In genomic region chr9:114376586-114376985, GRCh38 we compare ENCODE assay signal across 18 cellular contexts. TPM values are rescaled to one million over a fixed set of nuclear protein-coding genes. Genes with fewer than 3 reads are reported as not detected.
A peak's percentile ranks its signal among the peaks of the same experiment; 100 is the strongest.
DNase-seq lines count a peak whose midpoint lies in the region; ATAC-seq, FAIRE-seq and TF ChIP-seq lines count a peak whose summit lies in the region.
"Had no signal": no experiment of that assay in that cellular context is flagged by ENCODE, and none has a peak within 500 bp of the region (broad histone marks: within the 10 kb centered on the region; RNA-seq: fewer than 3 reads in every experiment).

No MANE protein-coding gene starts in this region.

- no peaks in the 10 kb centered on the region for H3K27me3 ChIP-seq in OCI-LY1 (ENCODE audit: insufficient read depth, low read length)
- H3K27me3 ChIP-seq in K562 (ENCODE audit: control insufficient read depth in 2 of 2, insufficient read depth in 2 of 2, low read length in 2 of 2): no peaks in the 10 kb centered on the region
- no peaks in the 10 kb centered on the region for H3K27me3 ChIP-seq in spleen (replicated peaks in 1 of 7)
- no peaks in the 10 kb centered on the region for H3K27me3 ChIP-seq in gastrocnemius medialis
- H3K27me3 ChIP-seq: right lobe of liver had no signal

- H3K4me1 ChIP-seq in OCI-LY1 (ENCODE audit: insufficient read depth, low read length, severe bottlenecking) (peaks cover 42% of the 10 kb centered on the region), K562 (replicated peaks in 1 of 2; ENCODE audit: control insufficient read depth in 2 of 2, insufficient read depth in 2 of 2, low read length in 2 of 2) (peaks cover 0 to 13% of the 10 kb centered on the region in 2 experiments; a peak in 2 of 5 replicates), spleen (peaks cover 48 to 100% (median 95%) of the 10 kb centered on the region in 6 donors), gastrocnemius medialis (peaks cover 0 to 5% of the 10 kb centered on the region in 2 donors)
- H3K4me1 ChIP-seq: HAP-1, right lobe of liver had no signal

- H3K9me2 ChIP-seq in OCI-LY1 (ENCODE audit: low read depth, low read length): no peaks in the 10 kb centered on the region

- no peak for TF ChIP-seq EP300 in K562 (IDR thresholded peaks at IDR 0.05; ENCODE audit: low read length)

- TF ChIP-seq CTCF in OCI-LY1 (IDR thresholded peaks at IDR 0.05; ENCODE audit: low read length) (no peak), K562 (IDR thresholded peaks at IDR 0.05 in 2 of 3, conservative IDR thresholded peaks at IDR 0.05 in 1 of 3; ENCODE audit: insufficient read depth in 2 of 3, low read depth in 1 of 3, low read length in 3 of 3) (no peak), spleen (IDR thresholded peaks at IDR 0.05 in 8 of 11, conservative IDR thresholded peaks at IDR 0.05 in 3 of 11) (no peak), gastrocnemius medialis (IDR thresholded peaks at IDR 0.05 in 4 of 5, conservative IDR thresholded peaks at IDR 0.05 in 1 of 5) (no peak)

- no peak for FAIRE-seq in K562 (lab: Jason Lieb, UNC)
- FAIRE-seq: GM12892 had no signal

- H3K4me1 Mint-ChIP-seq in T-helper 1 cell treated with Interleukin-12 subunit alpha and Interleukin-12 subunit beta and Interleukin-4 antibody, amounts not matched to agents 30 μg/mL and 1 μg/mL, for 36 hours (ENCODE audit: low read depth): peaks cover 78% of the 10 kb centered on the region

- no peak overlapping the region for H3K4me2 ChIP-seq in OCI-LY1 (ENCODE audit: low read length)
- H3K4me2 ChIP-seq in K562 (ENCODE audit: insufficient read depth, low read length): no peak overlapping the region

- ATAC-seq in K562 (no peak), left colon (no peak), GM18505 (IDR thresholded peaks at IDR 0.05; ENCODE audit: unreplicated experiment) (no peak), gastrocnemius medialis (no peak)
- ATAC-seq: right lobe of liver, Right ventricle myocardium inferior had no signal

- TF ChIP-seq POLR2A in K562 (conservative IDR thresholded peaks at IDR 0.05): no peak
- no peak for TF ChIP-seq POLR2A in spleen (IDR thresholded peaks at IDR 0.05)
- TF ChIP-seq POLR2A in GM18505 (IDR thresholded peaks at IDR 0.05; ENCODE audit: borderline replicate concordance, extremely low read depth, insufficient read depth, insufficient read length): no peak
- TF ChIP-seq POLR2A in gastrocnemius medialis (IDR thresholded peaks at IDR 0.05): no peak

- DNase-seq in T-helper 1 cell: no peak
- no peak for DNase-seq in K562 (ENCODE audit: extremely low read depth in 1 of 4, low spot score in 3 of 4)
- no peak for DNase-seq in spleen
- no peak for DNase-seq in left colon
- DNase-seq in gastrocnemius medialis: no peak
- DNase-seq: amniotic stem cell, mesendoderm, NCI-H1092, nucleus accumbens had no signal

- H3K4me3 ChIP-seq in OCI-LY1 (ENCODE audit: low read depth, low read length, poor library complexity, severe bottlenecking) (no peak overlapping the region), K562 (no peak overlapping the region), spleen (peak overlapping the region in 1 of 8 donors; percentile 8), gastrocnemius medialis (no peak overlapping the region)
- H3K4me3 ChIP-seq: HAP-1, right lobe of liver had no signal

- H3K36me3 ChIP-seq in OCI-LY1 (ENCODE audit: insufficient read depth, low read length) (peaks cover 67% of the 10 kb centered on the region), K562 (ENCODE audit: control insufficient read depth, insufficient read depth, low read length) (peaks cover 4% of the 10 kb centered on the region; the same call in 1 of the 3 replicates), spleen (peaks cover 4 to 99% (median 54%) of the 10 kb centered on the region in 6 donors), gastrocnemius medialis (no peaks in the 10 kb centered on the region)
- H3K36me3 ChIP-seq: HAP-1 had no signal

- CTCF ChIA-PET in K562 (lab: Yijun Ruan, JAX; ENCODE audit: low intra/inter-chr PET ratio): no interaction called here

- H2AFZ ChIP-seq in OCI-LY1 (ENCODE audit: low read length): no peak overlapping the region
- H2AFZ ChIP-seq in K562 (ENCODE audit: low read depth, low read length): no peak overlapping the region

- POLR2A ChIA-PET in K562 (lab: Yijun Ruan, JAX): interaction anchor here (1.1 to 1.9 kb wide), 5 partner anchors 9 to 19 kb away, joined by 3 to 9 read pairs (median 4); partner anchors contain the start of gene AKNA

- no peaks in the 10 kb centered on the region for H3K27me3 Mint-ChIP-seq in T-helper 1 cell treated with Interleukin-12 subunit alpha and Interleukin-12 subunit beta and Interleukin-4 antibody, amounts not matched to agents 30 μg/mL and 1 μg/mL, for 36 hours (ENCODE audit: low read depth)

- peak overlapping the region; percentile 27 for H3K4me3 Mint-ChIP-seq in T-helper 1 cell treated with Interleukin-12 subunit alpha and Interleukin-12 subunit beta and Interleukin-4 antibody, amounts not matched to agents 30 μg/mL and 1 μg/mL, for 36 hours

- H3K79me2 ChIP-seq in OCI-LY1 (ENCODE audit: insufficient read depth, low read length) (no peaks in the 10 kb centered on the region), K562 (ENCODE audit: control insufficient read depth, insufficient read depth, low read length) (no peaks in the 10 kb centered on the region)

- peak overlapping the region; percentile 1 for H3K27ac ChIP-seq in OCI-LY1 (ENCODE audit: low read depth, low read length, poor library complexity, severe bottlenecking)
- H3K27ac ChIP-seq in K562 (ENCODE audit: extremely low read depth, low read depth, low read length): no peak overlapping the region
- peak overlapping the region; percentile 51 to 99 (median 82) for H3K27ac ChIP-seq in spleen
- no peak overlapping the region for H3K27ac ChIP-seq in gastrocnemius medialis
- H3K27ac ChIP-seq: 22Rv1, epithelial cell of prostate, right lobe of liver had no signal

- in situ Hi-C loops in K562 (cut with MboI): no loop called here
- in situ Hi-C loops in gastrocnemius medialis (cut with MboI; ENCODE audit: low sequenced_read_pairs in 4 of 4): no loop called here

- peak overlapping the region; percentile 82 for H3K27ac Mint-ChIP-seq in T-helper 1 cell treated with Interleukin-12 subunit alpha and Interleukin-12 subunit beta and Interleukin-4 antibody, amounts not matched to agents 30 μg/mL and 1 μg/mL, for 36 hours

- no peaks in the 10 kb centered on the region for H4K20me1 ChIP-seq in OCI-LY1 (ENCODE audit: insufficient read depth, low read length)
- no peaks in the 10 kb centered on the region; the same call in 1 of the 2 replicates for H4K20me1 ChIP-seq in K562 (replicated peaks; ENCODE audit: control insufficient read depth, insufficient read depth, low read length)

- no peaks in the 10 kb centered on the region for H3K9me1 ChIP-seq in K562 (ENCODE audit: control insufficient read depth, insufficient read depth, low read length)

- BruUV-seq in K562 (replicated peaks; lab: Mats Ljungman, UMichigan): TSS peak; percentile 12

- H3K36me3 Mint-ChIP-seq in T-helper 1 cell treated with Interleukin-12 subunit alpha and Interleukin-12 subunit beta and Interleukin-4 antibody, amounts not matched to agents 30 μg/mL and 1 μg/mL, for 36 hours (ENCODE audit: low read depth): peaks cover 81% of the 10 kb centered on the region

- no peak overlapping the region for H3K9ac ChIP-seq in OCI-LY1 (ENCODE audit: low read length)
- H3K9ac ChIP-seq in K562 (ENCODE audit: insufficient read depth in 1 of 2, low read depth in 2 of 2, low read length in 2 of 2): no peak overlapping the region; a peak in 1 of 4 replicates

- no peak for TF ChIP-seq RAD21 in K562 (CRISPR knock-in tag; conservative IDR thresholded peaks at IDR 0.05 in 1 of 2, IDR thresholded peaks at IDR 0.05 in 1 of 2)

- H3K9me3 ChIP-seq in OCI-LY1 (ENCODE audit: low read length): no peaks in the 10 kb centered on the region
- no peaks in the 10 kb centered on the region for H3K9me3 ChIP-seq in K562 (replicated peaks; ENCODE audit: control insufficient read depth, insufficient read depth, low read depth, low read length)
- no peaks in the 10 kb centered on the region for H3K9me3 ChIP-seq in spleen
- no peaks in the 10 kb centered on the region for H3K9me3 ChIP-seq in gastrocnemius medialis
- H3K9me3 ChIP-seq: HAP-1, right lobe of liver had no signal

- intact Hi-C loops in K562 (cut with micrococcal nuclease): no loop called here
- intact Hi-C loops in spleen (cut with DNase I; ENCODE audit: low total_unique reads): no loop called here
- intact Hi-C loops in left colon (cut with DNase I, micrococcal nuclease): no loop called here
- intact Hi-C loops in gastrocnemius medialis (cut with DNase I; ENCODE audit: low total_unique reads): no loop called here

- no peaks in the 10 kb centered on the region for H3K9me3 Mint-ChIP-seq in T-helper 1 cell treated with Interleukin-12 subunit alpha and Interleukin-12 subunit beta and Interleukin-4 antibody, amounts not matched to agents 30 μg/mL and 1 μg/mL, for 36 hours

- 70% methylated on average over 9 of the region's 10 CpGs for WGBS in K562 (ENCODE audit: insufficient coverage, low coverage, missing lambda C conversion rate)
- WGBS in spleen, 5 donors: 82 to 91% (median 86%) methylated on average over 10 of the region's 10 CpGs

- H3F3A ChIP-seq in OCI-LY1 (ENCODE audit: insufficient read depth, low read length): peaks cover 4% of the 10 kb centered on the region; the same call in 1 of the 2 replicates

RNA-seq across cellular contexts. Expression of gene AKNA, which starts 11.2 kb away (rescaled TPM):
- total RNA-seq in K562 (2011; cell fraction: chromatin; rRNA removed; ENCODE audit: low replicate concordance): 30.2 and 45.5 TPM in 2 replicates
- 25.4 and 26.7 TPM in 2 replicates for total RNA-seq in K562 (2011; cell fraction: nucleolus; rRNA removed)
- total RNA-seq in K562 (2011; cell fraction: nucleoplasm; rRNA removed): 26.6 and 27.0 TPM in 2 replicates
- total RNA-seq in K562 (2014; rRNA removed) (5.3 and 8.1 TPM in 2 replicates), K562 (2014; rRNA removed; fragmentation: Illumina TruSeq; extraction: Trizol) (3.7 and 3.9 TPM in 2 replicates), K562 (2015; rRNA removed; fragmentation: Illumina TruSeq; extraction: Trizol) (2.6 and 2.7 TPM in 2 replicates), K562 (2021) (16.9 and 20.5 TPM in 2 replicates), spleen (100 to 1,000 TPM; 198 to 324 (median 238) TPM), left colon (10 to 100 TPM; 32.4 to 35.9 TPM), gastrocnemius medialis (1 to 10 TPM; 2.8 to 5.7 (median 3.8) TPM)
- polyA plus RNA-seq in K562 (2011; rRNA removed) (1.4 and 3.4 TPM in 2 replicates), K562 (2014; fragmentation: Illumina TruSeq; extraction: Trizol) (11.1 and 14.0 TPM in 2 replicates), K562 (2014; fragmentation: Nextera tagmentation; extraction: Ambion mirVana) (under 1 TPM; 0.29 to 0.37 TPM), K562 (2014; rRNA removed) (6.5 and 6.7 TPM in 2 replicates), spleen (100 to 1,000 TPM in 2 of 3 donors, 10 to 100 TPM in 1; 92.9 to 129 (median 124) TPM)
- polyA plus RNA-seq in K562 (2011; cell fraction: cytosol; rRNA removed): 2.0 and 2.3 TPM in 2 replicates
- polyA plus RNA-seq in K562 (2011; cell fraction: nucleus; rRNA removed): 8.0 and 8.2 TPM in 2 replicates
- 5.2 and 92.5 TPM in 2 replicates for polyA plus RNA-seq in K562 (2012)
- polyA minus RNA-seq in K562 (2011; rRNA and poly(A)+ RNA removed): 3.1 and 3.8 TPM in 2 replicates
- 1.9 and 4.6 TPM in 2 replicates for polyA minus RNA-seq in K562 (2011; cell fraction: cytosol; rRNA and poly(A)+ RNA removed)
- polyA minus RNA-seq in K562 (2011; cell fraction: nucleus; rRNA and poly(A)+ RNA removed): 6.1 and 8.6 TPM in 2 replicates

RNA-seq across cellular contexts. Expression of gene ORM2, which starts 46.9 kb away (rescaled TPM):
- total RNA-seq in K562 (2011; cell fraction: chromatin; rRNA removed; ENCODE audit: low replicate concordance): not detected in 2 replicates
- total RNA-seq in K562 (2011; cell fraction: nucleolus; rRNA removed): not detected in 2 replicates
- not detected in 2 replicates for total RNA-seq in K562 (2011; cell fraction: nucleoplasm; rRNA removed)
- total RNA-seq in K562 (2014; rRNA removed) (not detected in 2 replicates), K562 (2014; rRNA removed; fragmentation: Illumina TruSeq; extraction: Trizol) (not detected in 2 replicates), K562 (2015; rRNA removed; fragmentation: Illumina TruSeq; extraction: Trizol) (not detected in 2 replicates), K562 (2021) (0.98 and 1.5 TPM in 2 replicates), spleen (under 1 TPM in 2 of 7 donors, not detected in 5; 0.57 to 0.93 TPM), left colon (not detected), gastrocnemius medialis (10 to 100 TPM in 1 of 4 donors, 1 to 10 TPM in 1, not detected in 2; 6.3 to 15.6 TPM)
- polyA plus RNA-seq in K562 (2011; rRNA removed) (not detected in 2 replicates), K562 (2014; fragmentation: Illumina TruSeq; extraction: Trizol) (not detected in 2 replicates), K562 (2014; fragmentation: Nextera tagmentation; extraction: Ambion mirVana) (not detected), K562 (2014; rRNA removed) (not detected in 2 replicates), spleen (under 1 TPM in 2 of 3 donors, not detected in 1; 0.13 to 0.18 TPM)
- polyA plus RNA-seq in K562 (2011; cell fraction: cytosol; rRNA removed): not detected in 2 replicates
- not detected in 2 replicates for polyA plus RNA-seq in K562 (2011; cell fraction: nucleus; rRNA removed)
- polyA plus RNA-seq in K562 (2012): not detected in 2 replicates
- polyA minus RNA-seq in K562 (2011; rRNA and poly(A)+ RNA removed): not detected in 2 replicates
- polyA minus RNA-seq in K562 (2011; cell fraction: cytosol; rRNA and poly(A)+ RNA removed): 2.5 TPM in 1 of 2 replicates, not detected in the other
- not detected in 2 replicates for polyA minus RNA-seq in K562 (2011; cell fraction: nucleus; rRNA and poly(A)+ RNA removed)
- total RNA-seq: Right ventricle myocardium inferior had no signal

RNA-seq across cellular contexts. Expression of gene ORM1, which starts 53.7 kb away (rescaled TPM):
- total RNA-seq in K562 (2011; cell fraction: chromatin; rRNA removed; ENCODE audit: low replicate concordance): not detected in 2 replicates
- not detected in 2 replicates for total RNA-seq in K562 (2011; cell fraction: nucleolus; rRNA removed)
- not detected in 2 replicates for total RNA-seq in K562 (2011; cell fraction: nucleoplasm; rRNA removed)
- total RNA-seq in K562 (2014; rRNA removed) (not detected in 2 replicates), K562 (2014; rRNA removed; fragmentation: Illumina TruSeq; extraction: Trizol) (not detected in 2 replicates), K562 (2015; rRNA removed; fragmentation: Illumina TruSeq; extraction: Trizol) (not detected in 2 replicates), K562 (2021) (2.9 and 3.4 TPM in 2 replicates), spleen (10 to 100 TPM in 2 of 7 donors, 1 to 10 TPM in 4, under 1 TPM in 1; 0.95 to 13.6 (median 6.2) TPM), left colon (not detected), gastrocnemius medialis (10 to 100 TPM in 2 of 4 donors, not detected in 2; 33.5 to 92.8 TPM)
- polyA plus RNA-seq in K562 (2011; rRNA removed) (not detected in 2 replicates), K562 (2014; fragmentation: Illumina TruSeq; extraction: Trizol) (not detected in 2 replicates), K562 (2014; fragmentation: Nextera tagmentation; extraction: Ambion mirVana) (not detected), K562 (2014; rRNA removed) (not detected in 2 replicates), spleen (1 to 10 TPM in 2 of 3 donors, under 1 TPM in 1; 0.99 to 2.0 (median 1.7) TPM)
- not detected in 2 replicates for polyA plus RNA-seq in K562 (2011; cell fraction: cytosol; rRNA removed)
- polyA plus RNA-seq in K562 (2011; cell fraction: nucleus; rRNA removed): not detected in 2 replicates
- not detected in 2 replicates for polyA plus RNA-seq in K562 (2012)
- not detected in 2 replicates for polyA minus RNA-seq in K562 (2011; rRNA and poly(A)+ RNA removed)
- polyA minus RNA-seq in K562 (2011; cell fraction: cytosol; rRNA and poly(A)+ RNA removed): not detected in 2 replicates
- polyA minus RNA-seq in K562 (2011; cell fraction: nucleus; rRNA and poly(A)+ RNA removed): not detected in 2 replicates

Comparison
In these comparisons a context has a peak if more than half of its experiments do, and no peak if none do; other contexts are left out.
1. H3K27ac ChIP-seq: peak in OCI-LY1 (single experiment) and spleen (8 of 8); none in K562 (single experiment) and gastrocnemius medialis (0 of 4).
2. RNA of gene AKNA, which starts 11.2 kb away (total RNA-seq): 198 to 324 TPM in spleen; 32.4 to 35.9 TPM in left colon, 2.6 to 45.5 TPM in K562 and 2.8 to 5.7 TPM in gastrocnemius medialis; every median in the first group is over 4 times any median in the second.